Comparison of ENCODE assay signal across 8 cellular contexts in the genomic region with DNA sequence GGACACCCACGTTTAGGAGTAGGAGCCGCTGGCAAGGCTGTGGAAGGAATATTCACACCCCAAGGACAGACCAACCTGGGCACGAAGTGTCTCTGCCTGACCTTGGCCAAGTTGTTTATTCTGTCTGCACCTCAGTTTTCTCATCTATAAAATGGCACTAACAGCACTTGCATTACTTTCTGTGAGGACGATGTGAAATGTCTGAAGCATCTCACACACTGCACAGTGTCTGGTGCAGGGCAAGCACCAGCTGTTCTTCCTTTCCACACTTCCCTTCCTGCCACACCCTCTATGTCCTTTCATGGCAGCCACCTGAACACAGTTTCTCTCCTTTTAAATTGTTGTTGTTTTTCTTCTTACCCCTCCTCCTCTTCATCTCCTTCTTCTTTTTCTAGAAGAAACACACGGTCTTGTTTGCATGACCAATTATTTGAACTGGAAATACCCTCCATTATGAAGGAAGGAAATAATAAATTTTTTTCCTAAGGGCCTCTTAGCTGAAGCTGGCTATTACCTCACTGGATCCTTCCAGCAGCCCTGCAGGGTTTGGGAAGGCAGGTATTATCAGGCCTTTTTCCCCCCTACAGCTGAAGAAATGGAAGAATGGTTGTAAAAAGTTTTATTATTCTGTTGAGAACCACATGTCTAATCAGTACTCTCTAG. TPM values are rescaled to one million over a fixed set of nuclear protein-coding genes. Genes with fewer than 3 reads are reported as not detected.
DNase-seq lines count a peak whose midpoint lies in the region; ATAC-seq, FAIRE-seq and TF ChIP-seq lines count a peak whose summit lies in the region.

No MANE protein-coding gene starts in this region.

- H3K9me3 Mint-ChIP-seq in HFFc6 = no peaks in the 10 kb centered on the region

- H3K36me3 Mint-ChIP-seq in HFFc6 (ENCODE audit: low read depth) = no peaks in the 10 kb centered on the region

- H3K27ac Mint-ChIP-seq in HFFc6 = peak overlapping the region; percentile 31

- H3K4me3 Mint-ChIP-seq in HFFc6 = 0 out of 2 replicates have a peak overlapping the region, but pooled peaks have one; percentile 15

- no peak for TF ChIP-seq EP300 in gastroesophageal sphincter (IDR thresholded peaks at IDR 0.05)

- no peak overlapping the region for H3K4me3 ChIP-seq in Panc1 (ENCODE audit: low read depth in 2 of 2, low read length in 2 of 2)
- no peak overlapping the region for H3K4me3 ChIP-seq in gastroesophageal sphincter

- FAIRE-seq in D721Med (lab: Jason Lieb, UNC) = no peak

- POLR2A ChIA-PET in Panc1 (lab: Charles Lee) = interaction anchor here (0.6 kb wide), 2 partner anchors 33 to 108 kb away, joined by 4 to 5 read pairs; no protein-coding TSS in a partner anchor

- DNase-seq in HFFc6 (no peak), Panc1 (ENCODE audit: low read depth, low spot score) (no peak), iPS-NIHi11 (ENCODE audit: low spot score) (no peak), pons (ENCODE audit: low spot score) (no peak), D721Med (ENCODE audit: insufficient read length, low spot score) (no peak), NCI-H82 (lab: John Stamatoyannopoulos, UW) (no peak)

- H3K27ac ChIP-seq in Panc1 (ENCODE audit: low read length) (peak overlapping the region; percentile 97), gastroesophageal sphincter (peak overlapping the region; percentile 1 to 97 (median 96))

- ATAC-seq in GM18498 (IDR thresholded peaks at IDR 0.05; ENCODE audit: unreplicated experiment) (peak; percentile 29), Panc1 (no peak), gastroesophageal sphincter (no peak)

- H3K9me3 ChIP-seq in Panc1 (ENCODE audit: control insufficient read depth, insufficient read depth, low read depth, low read length) = no peaks in the 10 kb centered on the region
- H3K9me3 ChIP-seq in gastroesophageal sphincter = no peaks in the 10 kb centered on the region

- peaks cover 71% of the 10 kb centered on the region for H3K4me1 Mint-ChIP-seq in HFFc6 (ENCODE audit: low read depth)

- peaks cover 52% of the 10 kb centered on the region for H3K4me1 ChIP-seq in Panc1 (ENCODE audit: control insufficient read depth, insufficient read depth, low read length)
- H3K4me1 ChIP-seq in gastroesophageal sphincter = peaks cover 25 to 62% (median 42%) of the 10 kb centered on the region in 3 donors

- WGBS in gastroesophageal sphincter (ENCODE audit: low coverage in 1 of 2), 2 donors = 17 to 31% methylated on average over 1 to 5 of the region's 5 CpGs

- no peaks in the 10 kb centered on the region for H3K27me3 Mint-ChIP-seq in HFFc6 (ENCODE audit: insufficient read depth)

- no peak for TF ChIP-seq POLR2A in gastroesophageal sphincter (IDR thresholded peaks at IDR 0.05)

- BruUV-seq in Panc1 (replicated peaks; lab: Mats Ljungman, UMichigan) = no TSS peak

- CTCF ChIA-PET in Panc1 (lab: Charles Lee) = no interaction called here

- TF ChIP-seq CTCF in HFFc6 (IDR thresholded peaks at IDR 0.05) (no peak), Panc1 (IDR thresholded peaks at IDR 0.05) (no peak), gastroesophageal sphincter (IDR thresholded peaks at IDR 0.05) (no peak), D721Med (IDR thresholded peaks at IDR 0.05; ENCODE audit: insufficient read depth, missing control alignments) (no peak)

- H3K27me3 ChIP-seq in Panc1 (ENCODE audit: control insufficient read depth, insufficient read depth, low read length) (no peaks in the 10 kb centered on the region), gastroesophageal sphincter (no peaks in the 10 kb centered on the region)

- H3K36me3 ChIP-seq in Panc1 (ENCODE audit: control insufficient read depth, insufficient read depth, low read length) (no peaks in the 10 kb centered on the region), gastroesophageal sphincter (no peaks in the 10 kb centered on the region)

- in situ Hi-C loops in Panc1 (cut with HindIII; ENCODE audit: low pct_unique_long_range_greater_than_20kb, low sequenced_read_pairs) = no loop called here

- intact Hi-C loops in Panc1 (cut with micrococcal nuclease; ENCODE audit: unreplicated experiment) = no loop called here

RNA-seq across cellular contexts. Expression of a gene that starts 42.9 kb away (rescaled TPM):
- 1 to 10 TPM; 3.1 to 4.0 (median 3.6) TPM for total RNA-seq in HFFc6 (2021; fragmentation: NEBNext Ultra II Directional; extraction: Animal tissue kit (Norgen Biotek cat#: 25700))
- total RNA-seq in Panc1 (2021; ENCODE audit: unreplicated experiment) (10.3 TPM), gastroesophageal sphincter (10 to 100 TPM in 3 of 4 donors, 1 to 10 TPM in 1; 7.2 to 24.4 (median 14.7) TPM)
- 10.2 TPM for polyA plus RNA-seq in Panc1 (2012; ENCODE audit: insufficient read length)

RNA-seq across cellular contexts. Expression of a gene that starts 51.9 kb away (rescaled TPM):
- 100 to 1,000 TPM in 5 of 6 experiments, 10 to 100 TPM in 1; 99.2 to 128 (median 111) TPM for total RNA-seq in HFFc6 (2021; fragmentation: NEBNext Ultra II Directional; extraction: Animal tissue kit (Norgen Biotek cat#: 25700))
- total RNA-seq in Panc1 (2021; ENCODE audit: unreplicated experiment) = 120 TPM
- polyA plus RNA-seq in Panc1 (2012; ENCODE audit: insufficient read length) = 141 TPM
- total RNA-seq in gastroesophageal sphincter = 100 to 1,000 TPM; 151 to 190 (median 170) TPM
